In genomic region chr11:4607111-4607510, GRCh38 we compare ENCODE assay signal across 8 cellular contexts. TPM values are rescaled to one million over a fixed set of nuclear protein-coding genes. Genes with fewer than 3 reads are reported as not detected.
A peak's percentile ranks its signal among the peaks of the same experiment; 100 is the strongest.
DNase-seq lines count a peak whose midpoint lies in the region; ATAC-seq and TF ChIP-seq lines count a peak whose summit lies in the region.

No MANE protein-coding gene starts in this region.

- peak overlapping the region; percentile 93 for H2AFZ ChIP-seq in mammary epithelial cell (ENCODE audit: low read depth, low read length)

- BruUV-seq in mammary epithelial cell (replicated peaks; lab: Mats Ljungman, UMichigan): no TSS peak

- H3K36me3 ChIP-seq in HUES64 (ENCODE audit: insufficient read depth, low read length) (no peaks in the 10 kb centered on the region; the same call in 1 of the 2 replicates), mammary epithelial cell (ENCODE audit: insufficient read depth, low read length) (peaks cover 4% of the 10 kb centered on the region), muscle layer of duodenum (ENCODE audit: control insufficient read depth in 1 of 2, insufficient read depth in 2 of 2, low read length in 2 of 2) (peaks cover 25 to 28% of the 10 kb centered on the region in 2 donors)

- H3K27ac ChIP-seq in HUES64 (ENCODE audit: low read depth, low read length) (no peak overlapping the region), mammary epithelial cell (ENCODE audit: insufficient read depth, low read depth, low read length) (peak overlapping the region; percentile 57), muscle layer of duodenum (ENCODE audit: low read length) (peak overlapping the region; percentile 79), substantia nigra (ENCODE audit: low read depth, low read length, poor library complexity, severe bottlenecking) (no peak overlapping the region)

- intact Hi-C loops in mammary epithelial cell (cut with micrococcal nuclease): no loop called here

- H3K79me2 ChIP-seq in mammary epithelial cell (ENCODE audit: insufficient read depth, low read length): peaks cover 12% of the 10 kb centered on the region

- WGBS in HUES64: 78% methylated on average over 6 of the region's 6 CpGs
- WGBS in mammary epithelial cell (ENCODE audit: low coverage, missing lambda C conversion rate): 37% methylated on average over 6 of the region's 6 CpGs

- TF ChIP-seq CTCF in AG10803 (conservative IDR thresholded peaks at IDR 0.05; ENCODE audit: low read length) (no peak), mammary epithelial cell (conservative IDR thresholded peaks at IDR 0.05 in 1 of 2, IDR thresholded peaks at IDR 0.05 in 1 of 2; ENCODE audit: extremely low read depth in 1 of 2, insufficient read depth in 1 of 2, low read depth in 1 of 2, low read length in 2 of 2) (no peak)

- H3K9me3 ChIP-seq in HUES64 (ENCODE audit: insufficient read depth, low read depth, low read length) (no peaks in the 10 kb centered on the region), mammary epithelial cell (replicated peaks; ENCODE audit: insufficient read depth, low read length) (no peaks in the 10 kb centered on the region), muscle layer of duodenum (ENCODE audit: control insufficient read depth in 1 of 2, low read length in 2 of 2) (no peaks in the 10 kb centered on the region)

- in situ Hi-C loops in mammary epithelial cell (cut with MboI; ENCODE audit: low sequenced_read_pairs in 2 of 2): no loop called here

- peak overlapping the region; percentile 78 for H3K4me2 ChIP-seq in mammary epithelial cell (ENCODE audit: insufficient read depth, low read depth, low read length)

- no peak for DNase-seq in AG10803 (ENCODE audit: low read depth)
- DNase-seq in mammary epithelial cell: no peak
- no peak for DNase-seq in NCI-H1694 treated with DMSO at 0.1 percent for 48 hours (lab: John Stamatoyannopoulos, UW)
- DNase-seq in substantia nigra (lab: John Stamatoyannopoulos, UW): no peak

- ATAC-seq in GM18519 (IDR thresholded peaks at IDR 0.05; ENCODE audit: low FRiP score, unreplicated experiment): no peak
- no peak for ATAC-seq in HG03342 (IDR thresholded peaks at IDR 0.05; ENCODE audit: unreplicated experiment)

- peaks cover 3% of the 10 kb centered on the region; the same call in 1 of the 2 replicates for H3K27me3 ChIP-seq in HUES64 (ENCODE audit: insufficient read depth, low read length)
- H3K27me3 ChIP-seq in mammary epithelial cell (ENCODE audit: insufficient read depth, low read length): no peaks in the 10 kb centered on the region
- no peaks in the 10 kb centered on the region for H3K27me3 ChIP-seq in muscle layer of duodenum (ENCODE audit: low read depth, low read length)

- H3K9ac ChIP-seq in HUES64 (ENCODE audit: low read depth, low read length): peak overlapping the region; percentile 86
- no peak overlapping the region for H3K9ac ChIP-seq in mammary epithelial cell (ENCODE audit: insufficient read depth, low read length)

- CTCF ChIA-PET in mammary epithelial cell (lab: Charles Lee; ENCODE audit: low non-redundant PET): interaction anchor here (0.6 kb wide), 1 partner anchor 1575 kb away, joined by 3 read pairs; no protein-coding TSS in a partner anchor

- peaks cover 5% of the 10 kb centered on the region; the same call in 1 of the 2 replicates for H3K4me1 ChIP-seq in HUES64 (ENCODE audit: insufficient read depth, low read length)
- H3K4me1 ChIP-seq in mammary epithelial cell (ENCODE audit: insufficient read depth, low read length): peaks cover 11% of the 10 kb centered on the region
- peaks cover 4 to 9% of the 10 kb centered on the region in 2 donors for H3K4me1 ChIP-seq in muscle layer of duodenum (ENCODE audit: control insufficient read depth in 1 of 2, insufficient read depth in 2 of 2, low read length in 2 of 2)

- no peaks in the 10 kb centered on the region for H4K20me1 ChIP-seq in mammary epithelial cell (ENCODE audit: insufficient read depth, low read length)

- dilution Hi-C loops in mammary epithelial cell (cut with HindIII; ENCODE audit: low sequenced_read_pairs): no loop called here

- peak overlapping the region; percentile 82 for H3K4me3 ChIP-seq in AG10803 (ENCODE audit: low read length)
- H3K4me3 ChIP-seq in HUES64 (ENCODE audit: low read length): peak overlapping the region; percentile 90
- peak overlapping the region; percentile 74 to 81 (median 74) for H3K4me3 ChIP-seq in mammary epithelial cell (replicated peaks in 1 of 3; ENCODE audit: insufficient read depth in 1 of 3, low read depth in 2 of 3, low read length in 3 of 3)
- H3K4me3 ChIP-seq in muscle layer of duodenum (ENCODE audit: low read depth in 1 of 2, low read length in 2 of 2): peak overlapping the region; percentile 74 to 83

RNA-seq across cellular contexts. Expression of gene TRIM68, which starts 0.9 kb away (rescaled TPM):
- 4.9 TPM for polyA plus RNA-seq in HUES64 (2013, experiment 1 of 2)
- 5.6 TPM for polyA plus RNA-seq in HUES64 (2013, experiment 2 of 2)
- 10 to 100 TPM in 1 of 2 donors, 1 to 10 TPM in 1; 9.6 to 13.7 TPM for total RNA-seq in mammary epithelial cell
- polyA plus RNA-seq in mammary epithelial cell: 5.1 TPM
- 12.7 TPM for polyA minus RNA-seq in mammary epithelial cell

RNA-seq across cellular contexts. Expression of gene OR52I1, which starts 13.3 kb away (rescaled TPM):
- not detected for polyA plus RNA-seq in HUES64 (2013, experiment 1 of 2)
- not detected for polyA plus RNA-seq in HUES64 (2013, experiment 2 of 2)
- total RNA-seq in mammary epithelial cell: not detected
- not detected for polyA plus RNA-seq in mammary epithelial cell
- polyA minus RNA-seq in mammary epithelial cell: not detected

RNA-seq across cellular contexts. Expression of gene OR52I2, which starts 25.6 kb away (rescaled TPM):
- not detected for polyA plus RNA-seq in HUES64 (2013, experiment 1 of 2)
- polyA plus RNA-seq in HUES64 (2013, experiment 2 of 2): not detected
- total RNA-seq in mammary epithelial cell: not detected
- not detected for polyA plus RNA-seq in mammary epithelial cell
- polyA minus RNA-seq in mammary epithelial cell: not detected

RNA-seq across cellular contexts. Expression of gene OR51D1, which starts 30.2 kb away (rescaled TPM):
- polyA plus RNA-seq in HUES64 (2013, experiment 1 of 2): not detected
- not detected for polyA plus RNA-seq in HUES64 (2013, experiment 2 of 2)
- total RNA-seq in mammary epithelial cell: not detected
- not detected for polyA plus RNA-seq in mammary epithelial cell
- not detected for polyA minus RNA-seq in mammary epithelial cell

RNA-seq across cellular contexts. Expression of gene OR51E1, which starts 36.7 kb away (rescaled TPM):
- polyA plus RNA-seq in HUES64 (2013, experiment 1 of 2): not detected
- polyA plus RNA-seq in HUES64 (2013, experiment 2 of 2): not detected
- not detected for total RNA-seq in mammary epithelial cell
- polyA plus RNA-seq in mammary epithelial cell: not detected
- polyA minus RNA-seq in mammary epithelial cell: not detected

Comparison
In these comparisons a context has a peak if more than half of its experiments do, and no peak if none do; other contexts are left out.
1. H3K27ac ChIP-seq: peak in mammary epithelial cell (single experiment) and muscle layer of duodenum (single experiment); none in HUES64 (single experiment) and substantia nigra (single experiment).
2. Peak in every context shown above with its lines, with median percentiles within 50 percentile points of each other: H3K4me3 ChIP-seq.